15 cellular contexts compared by ENCODE assay signal in the genomic region with DNA sequence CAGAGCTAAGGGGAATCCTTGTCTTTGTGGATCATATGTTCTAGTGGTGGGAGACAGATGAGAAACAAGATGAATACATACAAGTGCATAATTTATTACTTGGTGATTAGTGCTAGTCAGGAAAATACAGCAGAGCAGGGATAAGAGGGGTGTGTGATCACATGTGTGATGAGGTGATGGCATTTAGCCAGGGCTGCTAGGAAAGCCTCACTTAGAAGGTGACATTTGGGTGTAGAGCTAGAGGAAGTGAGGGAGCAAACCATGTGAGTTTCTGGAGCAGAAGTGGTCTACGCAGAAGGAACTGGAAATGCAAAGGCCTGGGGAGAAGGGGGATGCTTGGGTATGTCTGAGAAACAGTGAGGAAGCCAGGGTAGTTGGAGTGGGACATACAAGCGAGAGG.
"Had no signal": no experiment of that assay in that cellular context is flagged by ENCODE, and none has a peak within 500 bp of the region (broad histone marks: within the 10 kb centered on the region; RNA-seq: fewer than 3 reads in every experiment).

No MANE protein-coding gene starts in this region.

- H3K27ac ChIP-seq: breast epithelium, colonic mucosa, left lung, suprapubic skin, upper lobe of right lung had no signal

- H3K4me1 ChIP-seq: breast epithelium, colonic mucosa, left lung, suprapubic skin, upper lobe of right lung had no signal

- H3K4me3 ChIP-seq: breast epithelium, colonic mucosa, left lung, suprapubic skin, upper lobe of right lung had no signal

- ATAC-seq: activated CD8-positive, alpha-beta memory T cell treated with anti-CD3 and anti-CD28 coated beads, Interleukin-2, amount 10 ng/mL, durations not matched to agents 7 days and 5 days; activated T-cell treated with anti-CD3 and anti-CD28 coated beads, Interleukin-2, amount 50 U/mL, for 4 hours; left lung; stimulated activated naive CD8-positive, alpha-beta T cell treated with anti-CD3 and anti-CD28 coated beads, Interleukin-15, Interleukin-2, amounts not matched to agents 100 U/mL and 50 U/mL, for 24 hours had no signal

- H3K9me3 ChIP-seq: breast epithelium, colonic mucosa, left lung, suprapubic skin, upper lobe of right lung had no signal

- DNase-seq: activated CD4-positive, alpha-beta T cell treated with anti-CD3 and anti-CD28 coated beads for 1 hour; activated CD4-positive, alpha-beta T cell treated with anti-CD3 and anti-CD28 coated beads, Interleukin-2, amount 50 U/mL, for 48 hours; activated CD8-positive, alpha-beta memory T cell treated with anti-CD3 and anti-CD28 coated beads, Interleukin-2, amount 10 ng/mL, durations not matched to agents 7 days and 5 days; activated gamma-delta T cell treated with Interleukin-2 at 50 U/mL for 16 hours; activated naive CD8-positive, alpha-beta T cell treated with anti-CD3 and anti-CD28 coated beads for 36 hours; activated T-cell treated with anti-CD3 and anti-CD28 coated beads, Interleukin-2, amount 50 U/mL, for 4 hours; colonic mucosa; effector CD4-positive, alpha-beta T cell; left lung; mesenchymal stem cell; stimulated activated CD4-positive, alpha-beta T cell treated with anti-CD3 and anti-CD28 coated beads, Interleukin-12 subunit alpha, Interleukin-12 subunit beta, amount 100 ng/mL, for 4 hours; stimulated activated naive CD8-positive, alpha-beta T cell treated with anti-CD3 and anti-CD28 coated beads, Interleukin-15, Interleukin-2, amounts not matched to agents 100 U/mL and 50 U/mL, for 24 hours; upper lobe of right lung had no signal

- H3K36me3 ChIP-seq: breast epithelium, colonic mucosa, left lung, suprapubic skin, upper lobe of right lung had no signal

- H3K27me3 ChIP-seq: breast epithelium, colonic mucosa, left lung, suprapubic skin, upper lobe of right lung had no signal
